In genomic region chr5:74304536-74304935, GRCh38 we compare ENCODE assay signal across 21 cellular contexts.
"Had no signal": no experiment of that assay in that cellular context is flagged by ENCODE, and none has a peak within 500 bp of the region (broad histone marks: within the 10 kb centered on the region; RNA-seq: fewer than 3 reads in every experiment).

No MANE protein-coding gene starts in this region.

- H3K9ac ChIP-seq: neural progenitor cell had no signal

- H3K36me3 ChIP-seq: heart left ventricle, neural progenitor cell, pancreas, upper lobe of right lung, vagina had no signal

- H3K36me3 Mint-ChIP-seq: natural killer cell treated with Interleukin-12 subunit alpha and Interleukin-12 subunit beta and Interleukin-15 and Interleukin-18, amount 100 ng/mL, for 72 hours; neural progenitor cell had no signal

- H3K9me3 ChIP-seq: heart left ventricle, mucosa of descending colon, pancreas, upper lobe of right lung, vagina had no signal

- H3K4me3 ChIP-seq: coronary artery, heart left ventricle, mucosa of descending colon, neural progenitor cell, pancreas, smooth muscle cell, upper lobe of right lung, vagina had no signal

- H3K27ac Mint-ChIP-seq: endodermal cell; natural killer cell treated with Interleukin-12 subunit alpha and Interleukin-12 subunit beta and Interleukin-15 and Interleukin-18, amount 100 ng/mL, for 72 hours; neural progenitor cell; progenitor cell of endocrine pancreas had no signal

- H3K4me2 ChIP-seq: neural progenitor cell, smooth muscle cell had no signal

- DNase-seq: effector CD4-positive, alpha-beta T cell; endodermal cell; erythroblast; foreskin melanocyte; heart left ventricle; hippocampal formation; left colon; mucosa of descending colon; occipital lobe; pancreas; right cardiac atrium; stimulated activated CD4-positive, alpha-beta T cell treated with anti-CD3 and anti-CD28 coated beads, Interleukin-2, amount 100 ng/mL, for 48 hours; stimulated activated naive CD4-positive, alpha-beta T cell treated with Interleukin-2 at 50 U/mL for 16 hours; upper lobe of right lung had no signal

- H3K27me3 ChIP-seq: heart left ventricle, neural progenitor cell, pancreas, upper lobe of right lung, vagina had no signal

- FAIRE-seq: endothelial cell of umbilical vein, pancreas had no signal

- H3K4me1 ChIP-seq: heart left ventricle, neural progenitor cell, pancreas, upper lobe of right lung, vagina had no signal

- H3K27me3 Mint-ChIP-seq: progenitor cell of endocrine pancreas had no signal

- H3K4me1 Mint-ChIP-seq: endodermal cell had no signal

- H3K4me3 Mint-ChIP-seq: endodermal cell; natural killer cell treated with Interleukin-12 subunit alpha and Interleukin-12 subunit beta and Interleukin-15 and Interleukin-18, amount 100 ng/mL, for 72 hours; neural progenitor cell had no signal

- H2AFZ ChIP-seq: neural progenitor cell had no signal

- H3K9me3 Mint-ChIP-seq: endodermal cell; natural killer cell treated with Interleukin-12 subunit alpha and Interleukin-12 subunit beta and Interleukin-15 and Interleukin-18, amount 100 ng/mL, for 72 hours had no signal

- H3K27ac ChIP-seq: coronary artery, heart left ventricle, neural progenitor cell, pancreas, upper lobe of right lung, vagina had no signal
